In genomic region chr22:46251266-46251665, GRCh38 we compare ENCODE assay signal across 9 cellular contexts. TPM values are rescaled to one million over a fixed set of nuclear protein-coding genes. Genes with fewer than 3 reads are reported as not detected.
A peak's percentile ranks its signal among the peaks of the same experiment; 100 is the strongest.
DNase-seq lines count a peak whose midpoint lies in the region; TF ChIP-seq lines count a peak whose summit lies in the region.
"Had no signal": no experiment of that assay in that cellular context is flagged by ENCODE, and none has a peak within 500 bp of the region (broad histone marks: within the 10 kb centered on the region; RNA-seq: fewer than 3 reads in every experiment).

No MANE protein-coding gene starts in this region.

- H3K79me2 ChIP-seq in ACC112 (ENCODE audit: control insufficient read depth, insufficient read depth, low read length, unreplicated experiment): peaks cover 11% of the 10 kb centered on the region

- in situ Hi-C loops in astrocyte of the spinal cord (cut with HindIII; ENCODE audit: low sequenced_read_pairs): no loop called here

- H3K4me3 ChIP-seq in ACC112 (ENCODE audit: low read depth, low read length) (peak overlapping the region; percentile 84), HFF-Myc (replicated peaks; ENCODE audit: low read depth, low read length) (peak overlapping the region; percentile 71), astrocyte of the spinal cord (ENCODE audit: low read depth, low read length) (peak overlapping the region; percentile 80)

- H3K4me1 Mint-ChIP-seq in mesothelial cell of epicardium: peaks cover 14% of the 10 kb centered on the region

- peaks cover 2% of the 10 kb centered on the region for H3K36me3 Mint-ChIP-seq in mesothelial cell of epicardium

- H3K27me3 Mint-ChIP-seq in mesothelial cell of epicardium (ENCODE audit: low read depth): no peaks in the 10 kb centered on the region

- DNase-seq in HFF-Myc (ENCODE audit: extremely low read depth, low read depth) (no peak), astrocyte of the spinal cord (ENCODE audit: low read depth, low spot score) (no peak), mesothelial cell of epicardium (ENCODE audit: low spot score in 2 of 2, unreplicated experiment in 2 of 2) (no peak), AG08395 (ENCODE audit: low spot score) (no peak), GF-D8 (lab: John Stamatoyannopoulos, UW) (no peak), nucleus accumbens (lab: John Stamatoyannopoulos, UW) (no peak), DMS153 (lab: John Stamatoyannopoulos, UW) (no peak)
- DNase-seq: T1000 had no signal

- no peak overlapping the region for H3K27ac Mint-ChIP-seq in mesothelial cell of epicardium

- no peaks in the 10 kb centered on the region for H3K36me3 ChIP-seq in ACC112 (ENCODE audit: insufficient read depth, low read length)

- peaks cover 1% of the 10 kb centered on the region for H3K9me3 Mint-ChIP-seq in mesothelial cell of epicardium

- H3K27ac ChIP-seq in ACC112 (ENCODE audit: low read depth, low read length): no peak overlapping the region

- H3K4me1 ChIP-seq in ACC112 (ENCODE audit: control insufficient read depth, insufficient read depth, low read length, unreplicated experiment): peaks cover 13% of the 10 kb centered on the region

- H3K27me3 ChIP-seq in ACC112 (ENCODE audit: insufficient read depth, low read length): no peaks in the 10 kb centered on the region

- H2AFZ ChIP-seq in ACC112 (ENCODE audit: low read length, unreplicated experiment): peak overlapping the region; percentile 38

- H3K4me3 Mint-ChIP-seq in mesothelial cell of epicardium: peak overlapping the region; percentile 68

- TF ChIP-seq CTCF in HFF-Myc (IDR thresholded peaks at IDR 0.05; ENCODE audit: low read depth, low read length, missing control alignments) (no peak), astrocyte of the spinal cord (IDR thresholded peaks at IDR 0.05; ENCODE audit: low read depth, low read length) (no peak), mesothelial cell of epicardium (IDR thresholded peaks at IDR 0.05; ENCODE audit: unreplicated experiment) (no peak)

RNA-seq across cellular contexts. Expression of gene CDPF1, which starts 1.2 kb away (rescaled TPM):
- 11.5 to 12.8 TPM (median 12.6 TPM) in 3 replicates for total RNA-seq in mesothelial cell of epicardium

RNA-seq across cellular contexts. Expression of gene PKDREJ, which starts 11.9 kb away (rescaled TPM):
- 0.02 to 0.04 TPM in 2 of 3 replicates, not detected in the other for total RNA-seq in mesothelial cell of epicardium

RNA-seq across cellular contexts. Expression of gene TTC38, which starts 16.5 kb away (rescaled TPM):
- total RNA-seq in mesothelial cell of epicardium: 30.0 to 30.9 TPM (median 30.3 TPM) in 3 replicates

RNA-seq across cellular contexts. Expression of gene GTSE1, which starts 45.4 kb away (rescaled TPM):
- total RNA-seq in mesothelial cell of epicardium: 15.3 to 18.7 TPM (median 16.7 TPM) in 3 replicates
